30 cellular contexts compared by ENCODE assay signal in genomic region chr10:98469532-98469931, GRCh38.
"Had no signal": no experiment of that assay in that cellular context is flagged by ENCODE, and none has a peak within 500 bp of the region (broad histone marks: within the 10 kb centered on the region; RNA-seq: fewer than 3 reads in every experiment).

No MANE protein-coding gene starts in this region.

- DNase-seq: activated CD4-positive, alpha-beta T cell treated with anti-CD3 and anti-CD28 coated beads for 48 hours; activated CD4-positive, alpha-beta T cell treated with anti-CD3 and anti-CD28 coated beads, Interleukin-2, amount 50 U/mL, for 48 hours; activated CD8-positive, alpha-beta memory T cell treated with anti-CD3 and anti-CD28 coated beads, Interleukin-2, amount 50 U/mL, for 4 hours; activated gamma-delta T cell treated with Interleukin-2 at 50 U/mL for 16 hours; activated naive CD4-positive, alpha-beta T cell treated with anti-CD3 and anti-CD28 coated beads, Interleukin-2, amount 50 U/mL, for 16 hours; activated T-cell treated with anti-CD3 and anti-CD28 coated beads, Interleukin-2, amount 50 U/mL, for 1 hour; amniotic stem cell; brain microvascular endothelial cell; cortex of kidney; heart left ventricle; hypothalamus; left ventricle myocardium inferior; nephron progenitor cell; ovary; retina; stimulated activated CD4-positive, alpha-beta T cell treated with anti-CD3 and anti-CD28 coated beads, Interleukin-12 subunit alpha, Interleukin-12 subunit beta, amount 100 ng/mL, for 4 hours; stimulated activated CD4-positive, alpha-beta T cell treated with anti-CD3 and anti-CD28 coated beads, Interleukin-4, amount 100 ng/mL, for 1 hour; stimulated activated naive CD8-positive, alpha-beta T cell treated with anti-CD3 and anti-CD28 coated beads, Interleukin-15, Interleukin-2, amounts not matched to agents 100 U/mL and 50 U/mL, for 24 hours; T-helper 17 cell; T1000; testis; transverse colon; uterus; WERI-Rb-1 had no signal

- H3K4me3 Mint-ChIP-seq: nephron progenitor cell had no signal

- H3K27ac ChIP-seq: brain microvascular endothelial cell, heart left ventricle, left ventricle myocardium inferior, ovary, prostate gland, skin epidermis, testis, transverse colon, uterus, WERI-Rb-1 had no signal

- ATAC-seq: activated CD4-positive, CD25-positive, alpha-beta regulatory T cell treated with anti-CD3 and anti-CD28 coated beads, Interleukin-2, amount 50 U/mL, for 24 hours; activated T-helper 17 cell treated with anti-CD3 and anti-CD28 coated beads, Interleukin-2, amount 50 U/mL, for 72 hours; esophagus mucosa; heart left ventricle; sciatic nerve; stimulated activated naive CD8-positive, alpha-beta T cell treated with anti-CD3 and anti-CD28 coated beads, Interleukin-15, Interleukin-2, amounts not matched to agents 100 U/mL and 50 U/mL, for 24 hours; T-helper 17 cell had no signal

- H3K27ac Mint-ChIP-seq: activated T-helper 17 cell treated with anti-CD3 and anti-CD28 coated beads, Interleukin-2, amount 50 U/mL, for 72 hours; nephron progenitor cell; T-helper 17 cell had no signal

- H3K27me3 Mint-ChIP-seq: activated T-helper 17 cell treated with anti-CD3 and anti-CD28 coated beads, Interleukin-2, amount 50 U/mL, for 72 hours had no signal

- H3K27me3 ChIP-seq: brain microvascular endothelial cell, ovary, testis, transverse colon, uterus had no signal

- H3K4me1 ChIP-seq: testis, uterus had no signal

- H3K9me3 ChIP-seq: heart left ventricle, left ventricle myocardium inferior, ovary, prostate gland, testis, transverse colon, uterus had no signal

- H3K36me3 ChIP-seq: brain microvascular endothelial cell, heart left ventricle, left ventricle myocardium inferior, ovary, prostate gland, transverse colon, uterus, WERI-Rb-1 had no signal

- H3K4me3 ChIP-seq: heart left ventricle, left ventricle myocardium inferior, ovary, prostate gland, skin epidermis, testis, transverse colon, uterus had no signal

- H3K9me3 Mint-ChIP-seq: activated T-helper 17 cell treated with anti-CD3 and anti-CD28 coated beads, Interleukin-2, amount 50 U/mL, for 72 hours; nephron progenitor cell had no signal
